In genomic region chr20:50504231-50504823, GRCh38 we compare ENCODE assay signal across 10 cellular contexts. TPM values are rescaled to one million over a fixed set of nuclear protein-coding genes. Genes with fewer than 3 reads are reported as not detected.
DNase-seq lines count a peak whose midpoint lies in the region; ATAC-seq and TF ChIP-seq lines count a peak whose summit lies in the region.
"Had no signal": no experiment of that assay in that cellular context is flagged by ENCODE, and none has a peak within 500 bp of the region (broad histone marks: within the 10 kb centered on the region; RNA-seq: fewer than 3 reads in every experiment).

No MANE protein-coding gene starts in this region.

- no peak overlapping the region for H3K4me3 Mint-ChIP-seq in effector memory CD8-positive, alpha-beta T cell
- H3K4me3 Mint-ChIP-seq in naive B cell, result peak overlapping the region in 1 of 8 donors; percentile 22

- H3K4me1 ChIP-seq in BE2C, result no peaks in the 10 kb centered on the region

- DNase-seq in BE2C (no peak), NAMALWA (ENCODE audit: low spot score) (peak; percentile 45), naive B cell (no peak), DMS53 (lab: John Stamatoyannopoulos, UW) (no peak), NCI-H82 (lab: John Stamatoyannopoulos, UW) (no peak), NCI-H748 treated with DMSO at 0.1 percent for 48 hours (lab: John Stamatoyannopoulos, UW) (no peak)
- DNase-seq in effector memory CD8-positive, alpha-beta T cell, result no peak
- DNase-seq: H7, NCI-H1930 had no signal

- ATAC-seq in effector memory CD8-positive, alpha-beta T cell (replicated peaks), result peak; percentile 47
- peak; percentile 63 to 81 for ATAC-seq in naive B cell (ENCODE audit: low read depth in 2 of 2)
- ATAC-seq in HG03045 (IDR thresholded peaks at IDR 0.05; ENCODE audit: unreplicated experiment), result no peak

- H3K36me3 ChIP-seq in BE2C, result no peaks in the 10 kb centered on the region

- H3K36me3 Mint-ChIP-seq in effector memory CD8-positive, alpha-beta T cell (ENCODE audit: insufficient read depth), result no peaks in the 10 kb centered on the region
- H3K36me3 Mint-ChIP-seq in naive B cell, result no peaks in the 10 kb centered on the region

- H3K4me1 Mint-ChIP-seq in effector memory CD8-positive, alpha-beta T cell (ENCODE audit: low read depth in 2 of 2), result peaks cover 0 to 3% of the 10 kb centered on the region in 2 donors
- H3K4me1 Mint-ChIP-seq in naive B cell, result peaks cover 14 to 27% (median 19%) of the 10 kb centered on the region in 3 donors

- no peak overlapping the region for H3K4me3 ChIP-seq in BE2C (ENCODE audit: low read depth, low read length)

- no peaks in the 10 kb centered on the region for H3K9me3 Mint-ChIP-seq in effector memory CD8-positive, alpha-beta T cell
- no peaks in the 10 kb centered on the region for H3K9me3 Mint-ChIP-seq in naive B cell

- H3K27me3 ChIP-seq in BE2C, result no peaks in the 10 kb centered on the region

- H3K27me3 Mint-ChIP-seq in effector memory CD8-positive, alpha-beta T cell, result no peaks in the 10 kb centered on the region
- H3K27me3 Mint-ChIP-seq in naive B cell, result no peaks in the 10 kb centered on the region

- peak; percentile 25 for TF ChIP-seq CTCF in BE2C (IDR thresholded peaks at IDR 0.05; ENCODE audit: low read depth, low read length)

- no peak overlapping the region for H3K27ac Mint-ChIP-seq in effector memory CD8-positive, alpha-beta T cell
- H3K27ac Mint-ChIP-seq in naive B cell, result peak overlapping the region in 4 of 6 donors; percentile 12 to 61 (median 26)

- H3K9me3 ChIP-seq in BE2C, result no peaks in the 10 kb centered on the region

RNA-seq across cellular contexts. Expression of gene PTPN1, which starts 5.9 kb away (rescaled TPM):
- 58.1 TPM for polyA plus RNA-seq in BE2C (2012; ENCODE audit: insufficient read depth, insufficient read length, low read depth)
- polyA plus RNA-seq in naive B cell (ENCODE audit: low read depth in 6 of 6), result 10 to 100 TPM; 14.0 to 57.1 (median 46.1) TPM

Comparison
In these comparisons a context has a peak if more than half of its experiments do, and no peak if none do; other contexts are left out.
1. H3K27ac Mint-ChIP-seq: peak in naive B cell (4 of 6); none in effector memory CD8-positive, alpha-beta T cell (0 of 2).